Comparison of ENCODE assay signal across 11 cellular contexts in genomic region chr14:89720076-89720687, GRCh38.
DNase-seq lines count a peak whose midpoint lies in the region; ATAC-seq and TF ChIP-seq lines count a peak whose summit lies in the region.
"Had no signal": no experiment of that assay in that cellular context is flagged by ENCODE, and none has a peak within 500 bp of the region (broad histone marks: within the 10 kb centered on the region; RNA-seq: fewer than 3 reads in every experiment).

No MANE protein-coding gene starts in this region.

- H3K23ac ChIP-seq in H9 (ENCODE audit: insufficient read length, low read depth, low read length), result no peak overlapping the region

- no peak overlapping the region for H3K27ac ChIP-seq in H9 (ENCODE audit: insufficient read length, low read depth, low read length)

- CTCF ChIA-PET in activated CD8-positive, alpha-beta T cell treated with anti-CD3 and anti-CD28 coated beads, Interleukin-2, amount 10 ng/mL, durations not matched to agents 7 days and 5 days (lab: Charles Lee), result interaction anchor here (0.6 to 2.7 kb wide), 13 partner anchors 18 to 355 kb away, joined by 3 to 12 read pairs (median 6); no protein-coding TSS in a partner anchor

- H3K36me3 Mint-ChIP-seq in CD14-positive monocyte (no peaks in the 10 kb centered on the region), H9 (ENCODE audit: insufficient read depth in 1 of 3, low read depth in 3 of 3) (peaks cover 0 to 3% (median 0%) of the 10 kb centered on the region in 3 experiments; a peak in 1 of 7 replicates), naive B cell (no peaks in the 10 kb centered on the region)
- H3K36me3 Mint-ChIP-seq in activated CD8-positive, alpha-beta T cell treated with anti-CD3 and anti-CD28 coated beads, Interleukin-2, amount 10 ng/mL, durations not matched to agents 7 days and 5 days (ENCODE audit: low read depth), result peaks cover 19% of the 10 kb centered on the region

- no peaks in the 10 kb centered on the region for H3K79me2 ChIP-seq in H9 (ENCODE audit: insufficient read depth, low read length)

- no peak overlapping the region for H3K9ac ChIP-seq in H9 (ENCODE audit: extremely low read depth, insufficient read length, low read length)

- no peaks in the 10 kb centered on the region for H3K79me1 ChIP-seq in H9 (ENCODE audit: insufficient read depth, low read depth, low read length, poor library complexity, severe bottlenecking)

- TF ChIP-seq CTCF in CD14-positive monocyte (IDR thresholded peaks at IDR 0.05) (no peak), H9 (conservative IDR thresholded peaks at IDR 0.05) (no peak)

- WGBS in H9 (ENCODE audit: extremely low coverage, insufficient read length, low lambda C conversion rate), result no CpG with 5 or more reads among the region's 7 CpGs

- H3K27me3 Mint-ChIP-seq in CD14-positive monocyte (ENCODE audit: low read depth in 3 of 3) (peaks cover 0 to 6% (median 1%) of the 10 kb centered on the region in 3 donors), H9 (ENCODE audit: low read depth) (no peaks in the 10 kb centered on the region), naive B cell (no peaks in the 10 kb centered on the region)
- no peaks in the 10 kb centered on the region for H3K27me3 Mint-ChIP-seq in activated CD8-positive, alpha-beta T cell treated with anti-CD3 and anti-CD28 coated beads, Interleukin-2, amount 10 ng/mL, durations not matched to agents 7 days and 5 days (ENCODE audit: low read depth)

- no peaks in the 10 kb centered on the region for H3K27me3 ChIP-seq in H9 (ENCODE audit: insufficient read depth, low read length)

- H3K4me3 Mint-ChIP-seq in CD14-positive monocyte (peak overlapping the region in 1 of 2 donors; percentile 80), H9 (no peak overlapping the region), naive B cell (peak overlapping the region; percentile 52 to 86 (median 70))
- H3K4me3 Mint-ChIP-seq in activated CD8-positive, alpha-beta T cell treated with anti-CD3 and anti-CD28 coated beads, Interleukin-2, amount 10 ng/mL, durations not matched to agents 7 days and 5 days, result peak overlapping the region; percentile 62

- H3K9me3 Mint-ChIP-seq in CD14-positive monocyte, result peaks cover 0 to 12% (median 3%) of the 10 kb centered on the region in 7 donors
- H3K9me3 Mint-ChIP-seq in H9, result no peaks in the 10 kb centered on the region
- peaks cover 1% of the 10 kb centered on the region for H3K9me3 Mint-ChIP-seq in activated CD8-positive, alpha-beta T cell treated with anti-CD3 and anti-CD28 coated beads, Interleukin-2, amount 10 ng/mL, durations not matched to agents 7 days and 5 days (ENCODE audit: insufficient read depth)
- H3K9me3 Mint-ChIP-seq in naive B cell, result peaks cover 0 to 11% (median 2%) of the 10 kb centered on the region in 7 donors

- H3K27ac Mint-ChIP-seq in CD14-positive monocyte, result peak overlapping the region; percentile 91 to 99 (median 98)
- peak overlapping the region; percentile 45 to 73 (median 69); a peak in 6 of 7 replicates for H3K27ac Mint-ChIP-seq in H9
- peak overlapping the region; percentile 96 for H3K27ac Mint-ChIP-seq in activated CD8-positive, alpha-beta T cell treated with anti-CD3 and anti-CD28 coated beads, Interleukin-2, amount 10 ng/mL, durations not matched to agents 7 days and 5 days
- peak overlapping the region; percentile 84 to 99 (median 98) for H3K27ac Mint-ChIP-seq in naive B cell

- no peaks in the 10 kb centered on the region for H4K20me1 ChIP-seq in H9 (ENCODE audit: control insufficient read depth, insufficient read depth, insufficient read length)

- no peak overlapping the region for H2BK20ac ChIP-seq in H9 (ENCODE audit: low read depth, low read length, poor library complexity, severe bottlenecking)

- no peak overlapping the region for H4K5ac ChIP-seq in H9 (ENCODE audit: insufficient read length, low read depth, low read length)

- H3K23me2 ChIP-seq in H9 (ENCODE audit: insufficient read length, low read depth, low read length, poor library complexity, severe bottlenecking), result no peaks in the 10 kb centered on the region

- DNase-seq in CD14-positive monocyte (ENCODE audit: low spot score) (peak; percentile 49), H9 (no peak), naive B cell (no peak), NCI-H1417 (lab: John Stamatoyannopoulos, UW) (no peak), AG20443 (ENCODE audit: low spot score) (no peak), D341Med (ENCODE audit: low spot score) (no peak), epidermal melanocyte (ENCODE audit: insufficient read length, low spot score) (no peak)
- DNase-seq in activated CD8-positive, alpha-beta T cell treated with anti-CD3 and anti-CD28 coated beads, Interleukin-2, amount 10 ng/mL, durations not matched to agents 7 days and 5 days, result peak; percentile 47
- DNase-seq: DMS153, NCI-H146 had no signal

- no peak for ATAC-seq in activated CD8-positive, alpha-beta T cell treated with anti-CD3 and anti-CD28 coated beads, Interleukin-2, amount 10 ng/mL, durations not matched to agents 7 days and 5 days
- ATAC-seq in naive B cell (ENCODE audit: low read depth in 2 of 2), result no peak

- no peak overlapping the region for H4K91ac ChIP-seq in H9 (ENCODE audit: insufficient read length, low read depth, low read length)

- H3K4me1 Mint-ChIP-seq in CD14-positive monocyte (peaks cover 75% of the 10 kb centered on the region), H9 (peaks cover 46 to 47% of the 10 kb centered on the region in 2 experiments), naive B cell (peaks cover 55 to 69% (median 68%) of the 10 kb centered on the region in 3 donors)
- peaks cover 75% of the 10 kb centered on the region for H3K4me1 Mint-ChIP-seq in activated CD8-positive, alpha-beta T cell treated with anti-CD3 and anti-CD28 coated beads, Interleukin-2, amount 10 ng/mL, durations not matched to agents 7 days and 5 days (ENCODE audit: low read depth)

- no peak overlapping the region for H3K14ac ChIP-seq in H9 (ENCODE audit: insufficient read depth, low read length)

- peaks cover 20% of the 10 kb centered on the region; the same call in 1 of the 2 replicates for H3K4me1 ChIP-seq in H9 (ENCODE audit: insufficient read depth, low read length)

- H2AK5ac ChIP-seq in H9 (ENCODE audit: insufficient read length, low read length), result no peak overlapping the region

- H2BK120ac ChIP-seq in H9 (ENCODE audit: low read depth, low read length, poor library complexity, severe bottlenecking), result no peak overlapping the region

- H2BK12ac ChIP-seq in H9 (ENCODE audit: insufficient read length, low read depth, low read length), result no peak overlapping the region

- no peak overlapping the region for H4K8ac ChIP-seq in H9 (replicated peaks; ENCODE audit: insufficient read length, low read depth, low read length)

- no peak overlapping the region for H3K4ac ChIP-seq in H9 (ENCODE audit: low read depth, low read length)

- H3K18ac ChIP-seq in H9 (ENCODE audit: insufficient read length, low read depth, low read length), result no peak overlapping the region

- POLR2A ChIA-PET in activated CD8-positive, alpha-beta T cell treated with anti-CD3 and anti-CD28 coated beads, Interleukin-2, amount 10 ng/mL, durations not matched to agents 7 days and 5 days (lab: Charles Lee), result interaction anchor here (0.8 to 2.5 kb wide), 8 partner anchors 17 to 292 kb away, joined by 3 to 39 read pairs (median 6); no protein-coding TSS in a partner anchor

- no peak overlapping the region for H3K4me2 ChIP-seq in H9 (ENCODE audit: insufficient read depth, insufficient read length, low read length)

- H3T11ph ChIP-seq in H9 (ENCODE audit: low read length), result no peak overlapping the region

- H3K56ac ChIP-seq in H9 (ENCODE audit: insufficient read length, low read depth, low read length), result no peak overlapping the region

- no peak overlapping the region for H2BK5ac ChIP-seq in H9 (ENCODE audit: insufficient read length, low read length)

- intact Hi-C loops in CD14-positive monocyte (cut with micrococcal nuclease), result no loop called here

- no peak overlapping the region for H2AFZ ChIP-seq in H9 (ENCODE audit: low read length)

- no peaks in the 10 kb centered on the region for H3K9me3 ChIP-seq in H9 (ENCODE audit: control insufficient read depth, low read depth, low read length)
- H3K9me3 ChIP-seq: thoracic aorta had no signal

- H2BK15ac ChIP-seq in H9 (ENCODE audit: low read depth, low read length), result no peak overlapping the region

Comparison
In these comparisons a context has a peak if more than half of its experiments do, and no peak if none do; other contexts are left out.
1. DNase-seq: peak in CD14-positive monocyte (single experiment) and activated CD8-positive, alpha-beta T cell treated with anti-CD3 and anti-CD28 coated beads, Interleukin-2, amount 10 ng/mL, durations not matched to agents 7 days and 5 days (single experiment); none in H9 (single experiment), naive B cell (single experiment), NCI-H1417 (0 of 3), AG20443 (single experiment), D341Med (single experiment) and epidermal melanocyte (single experiment).
2. H3K4me3 Mint-ChIP-seq: peak in activated CD8-positive, alpha-beta T cell treated with anti-CD3 and anti-CD28 coated beads, Interleukin-2, amount 10 ng/mL, durations not matched to agents 7 days and 5 days (single experiment) and naive B cell (8 of 8); none in H9 (0 of 2).
3. Peak in every context shown above with its lines, with median percentiles within 50 percentile points of each other: H3K27ac Mint-ChIP-seq.